In the genomic region with DNA sequence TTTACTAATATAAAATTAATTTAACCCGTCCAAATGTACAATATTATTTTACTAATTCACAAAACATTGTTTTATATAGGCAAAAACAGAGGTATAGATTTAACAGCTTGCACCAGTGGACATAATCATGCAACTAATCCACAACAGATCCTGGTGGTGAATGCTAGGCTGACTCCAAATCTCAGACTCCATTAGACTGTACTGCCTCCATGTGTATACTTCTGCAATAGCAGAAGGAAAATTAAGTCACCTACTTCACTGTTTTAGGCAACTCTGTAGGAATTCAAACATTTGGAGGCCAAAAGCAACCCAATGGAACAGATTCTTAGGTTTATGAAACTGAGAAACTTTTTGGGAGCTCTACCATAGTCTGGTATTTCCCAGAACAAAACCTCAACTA, we compare ENCODE assay signal across 9 cellular contexts. TPM values are rescaled to one million over a fixed set of nuclear protein-coding genes. Genes with fewer than 3 reads are reported as not detected.
DNase-seq lines count a peak whose midpoint lies in the region; ATAC-seq and TF ChIP-seq lines count a peak whose summit lies in the region.
"Had no signal": no experiment of that assay in that cellular context is flagged by ENCODE, and none has a peak within 500 bp of the region (broad histone marks: within the 10 kb centered on the region; RNA-seq: fewer than 3 reads in every experiment).

No MANE protein-coding gene starts in this region.

- intact Hi-C loops in thyroid gland (cut with DNase I): no loop called here

- H3K27me3 ChIP-seq in BJ (ENCODE audit: control insufficient read depth, insufficient read depth, low read length): no peaks in the 10 kb centered on the region; the same call in 1 of the 2 replicates
- no peaks in the 10 kb centered on the region for H3K27me3 ChIP-seq in gastroesophageal sphincter
- no peaks in the 10 kb centered on the region for H3K27me3 ChIP-seq in thyroid gland
- H3K27me3 ChIP-seq: SJCRH30 had no signal

- CTCF ChIA-PET in BJ (lab: Yijun Ruan, JAX): interaction anchor here (1.1 to 2.0 kb wide), 4 partner anchors 11 to 322 kb away, joined by 3 to 7 read pairs (median 6); no protein-coding TSS in a partner anchor

- 16 to 18% methylated on average over 1 of the region's 1 CpG for WGBS in gastroesophageal sphincter (ENCODE audit: low coverage in 1 of 2), 2 donors
- WGBS in thyroid gland, 2 donors: 60 to 63% methylated on average over 1 of the region's 1 CpG

- no peak for DNase-seq in BJ (ENCODE audit: low read depth)
- peak; percentile 4 for DNase-seq in SKM-1 (lab: John Stamatoyannopoulos, UW; ENCODE audit: unreplicated experiment)
- DNase-seq in thyroid gland: no peak
- DNase-seq in NCI-H1930 (lab: John Stamatoyannopoulos, UW): no peak

- no peaks in the 10 kb centered on the region for H3K9me3 ChIP-seq in gastroesophageal sphincter
- no peaks in the 10 kb centered on the region for H3K9me3 ChIP-seq in thyroid gland
- H3K9me3 ChIP-seq: SJCRH30 had no signal

- no peak overlapping the region for H3K4me3 ChIP-seq in BJ (ENCODE audit: low read depth, low read length)
- H3K4me3 ChIP-seq in gastroesophageal sphincter: no peak overlapping the region
- no peak overlapping the region for H3K4me3 ChIP-seq in thyroid gland (replicated peaks in 1 of 3)
- H3K4me3 ChIP-seq: SJCRH30 had no signal

- TF ChIP-seq CTCF in BJ (IDR thresholded peaks at IDR 0.05; ENCODE audit: insufficient read depth, low read depth, low read length): peak; percentile 54
- TF ChIP-seq CTCF in gastroesophageal sphincter (IDR thresholded peaks at IDR 0.05): peak in 3 of 4 experiments; percentile 28 to 53 (median 42)
- TF ChIP-seq CTCF in thyroid gland (IDR thresholded peaks at IDR 0.05): peak in 4 of 6 experiments; percentile 25 to 36 (median 35)

- H3K27ac ChIP-seq in gastroesophageal sphincter: no peak overlapping the region
- H3K27ac ChIP-seq in thyroid gland: no peak overlapping the region
- H3K27ac ChIP-seq: SJCRH30 had no signal

- H3K36me3 ChIP-seq in BJ (ENCODE audit: control insufficient read depth, insufficient read depth, low read length) (no peaks in the 10 kb centered on the region), gastroesophageal sphincter (no peaks in the 10 kb centered on the region), thyroid gland (no peaks in the 10 kb centered on the region)
- H3K36me3 ChIP-seq: SJCRH30 had no signal

- ATAC-seq in GM18499 (IDR thresholded peaks at IDR 0.05; ENCODE audit: insufficient read depth, unreplicated experiment) (peak; percentile 76), HG03378 (IDR thresholded peaks at IDR 0.05; ENCODE audit: unreplicated experiment) (peak; percentile 90), gastroesophageal sphincter (no peak), HG02970 (IDR thresholded peaks at IDR 0.05; ENCODE audit: low FRiP score, unreplicated experiment) (no peak)

- no peak for TF ChIP-seq EP300 in gastroesophageal sphincter (IDR thresholded peaks at IDR 0.05)

- H3K4me1 ChIP-seq in gastroesophageal sphincter (no peaks in the 10 kb centered on the region), thyroid gland (no peaks in the 10 kb centered on the region)
- H3K4me1 ChIP-seq: SJCRH30 had no signal

- TF ChIP-seq POLR2A in gastroesophageal sphincter (IDR thresholded peaks at IDR 0.05): no peak
- TF ChIP-seq POLR2A in thyroid gland (IDR thresholded peaks at IDR 0.05): no peak

- POLR2A ChIA-PET in BJ (lab: Charles Lee): no interaction called here

RNA-seq across cellular contexts. Expression of a gene that starts 30.0 kb away (rescaled TPM):
- polyA plus RNA-seq in BJ (2011; rRNA removed): not detected in 2 replicates
- not detected in 2 replicates for polyA minus RNA-seq in BJ (2011; rRNA and poly(A)+ RNA removed)
- total RNA-seq in gastroesophageal sphincter: 1 to 10 TPM in 2 of 4 donors, under 1 TPM in 2; 0.31 to 1.3 (median 0.99) TPM
- total RNA-seq in thyroid gland: 1 to 10 TPM in 1 of 4 donors, under 1 TPM in 2, not detected in 1; 0.11 to 1.1 (median 0.54) TPM

RNA-seq across cellular contexts. Expression of a gene that starts 39.7 kb away (rescaled TPM):
- polyA plus RNA-seq in BJ (2011; rRNA removed): 0.82 and 1.0 TPM in 2 replicates
- 0.21 and 1.8 TPM in 2 replicates for polyA minus RNA-seq in BJ (2011; rRNA and poly(A)+ RNA removed)
- total RNA-seq in gastroesophageal sphincter (1 to 10 TPM; 2.7 to 7.6 (median 4.1) TPM), thyroid gland (10 to 100 TPM in 1 of 4 donors, 1 to 10 TPM in 3; 8.9 to 12.9 (median 9.3) TPM)

Comparison
In these comparisons a context has a peak if more than half of its experiments do, and no peak if none do; other contexts are left out.
1. ATAC-seq: peak in GM18499 (single experiment) and HG03378 (single experiment); none in gastroesophageal sphincter (single experiment) and HG02970 (single experiment).
2. Peak in every context shown above with its lines, with median percentiles within 50 percentile points of each other: CTCF ChIP-seq.